Comparison of ENCODE assay signal across 6 cellular contexts in genomic region chr10:30133198-30133597, GRCh38.
"Had no signal": no experiment of that assay in that cellular context is flagged by ENCODE, and none has a peak within 500 bp of the region (broad histone marks: within the 10 kb centered on the region; RNA-seq: fewer than 3 reads in every experiment).

No MANE protein-coding gene starts in this region.

- H3K4me3 Mint-ChIP-seq: GM23338, H9, HFFc6, IgD-negative memory B cell had no signal

- H3K27ac Mint-ChIP-seq: GM23338, H9, HFFc6 had no signal

- H3K9me3 Mint-ChIP-seq: GM23338, H9, HFFc6 had no signal

- H3K4me1 Mint-ChIP-seq: GM23338, H9 had no signal

- H3K36me3 Mint-ChIP-seq: IgD-negative memory B cell had no signal

- ATAC-seq: GM23338, HepG2 had no signal

- DNase-seq: H9, HCEC 1CT, HFFc6 had no signal
